In the genomic region with DNA sequence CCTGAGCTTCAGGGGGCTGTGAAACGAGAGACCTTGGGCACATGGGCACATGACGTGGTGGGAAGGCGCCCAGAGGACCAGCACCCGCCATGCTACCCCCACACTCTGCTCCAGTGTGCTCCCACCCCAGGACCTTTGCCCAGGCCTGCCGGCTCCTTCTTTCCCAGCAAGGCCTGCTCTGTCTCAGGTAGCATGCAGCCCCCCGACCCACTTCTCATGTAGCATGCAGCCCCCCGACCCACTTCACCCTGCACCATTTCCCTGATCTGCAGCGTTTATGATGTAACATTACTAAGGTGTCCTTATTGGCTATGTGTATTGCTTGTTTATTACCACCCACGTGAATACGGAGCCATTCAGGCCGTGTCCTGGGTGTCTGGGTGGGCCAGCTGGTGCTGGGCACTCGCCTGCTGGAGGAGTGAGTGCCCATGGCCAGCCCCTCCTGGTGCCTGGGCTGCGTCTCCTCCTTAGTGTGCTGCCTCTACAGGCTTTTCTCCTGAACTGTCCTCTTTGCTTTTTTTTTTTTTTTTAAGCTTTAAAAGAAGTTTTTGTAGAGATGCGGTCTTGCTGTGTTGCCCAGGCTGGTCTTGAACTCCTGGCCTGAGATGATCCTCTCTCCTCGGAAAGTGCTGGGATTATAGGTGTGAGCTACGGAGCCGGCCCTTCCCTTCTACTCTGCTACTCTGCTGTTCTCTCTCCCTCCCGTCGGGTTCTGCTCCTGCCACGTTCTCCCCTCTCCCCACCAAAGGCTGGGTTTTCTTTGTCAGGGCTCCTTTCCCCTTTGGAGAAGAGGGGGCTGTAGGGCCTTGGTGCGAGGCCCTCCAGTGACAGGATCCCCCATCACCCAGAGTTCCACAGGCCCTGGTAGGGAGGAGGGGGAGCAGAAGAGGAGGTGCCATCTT, we compare ENCODE assay signal across 11 cellular contexts. TPM values are rescaled to one million over a fixed set of nuclear protein-coding genes. Genes with fewer than 3 reads are reported as not detected.
A peak's percentile ranks its signal among the peaks of the same experiment; 100 is the strongest.
DNase-seq lines count a peak whose midpoint lies in the region; ATAC-seq and TF ChIP-seq lines count a peak whose summit lies in the region.
"Had no signal": no experiment of that assay in that cellular context is flagged by ENCODE, and none has a peak within 500 bp of the region (broad histone marks: within the 10 kb centered on the region; RNA-seq: fewer than 3 reads in every experiment).

No MANE protein-coding gene starts in this region.

- peak overlapping the region; percentile 95 for H3K27ac ChIP-seq in Panc1 (ENCODE audit: low read length)

- H3K4me1 ChIP-seq in Panc1 (ENCODE audit: control insufficient read depth, insufficient read depth, low read length): peaks cover 75% of the 10 kb centered on the region

- POLR2A ChIA-PET in Panc1 (lab: Charles Lee): interaction anchor here (0.6 to 1.0 kb wide), 2 partner anchors 14 to 26 kb away, joined by 3 to 4 read pairs; no protein-coding TSS in a partner anchor

- CTCF ChIA-PET in Panc1 (lab: Charles Lee): interaction anchor here (0.6 to 1.2 kb wide), 3 partner anchors 9 to 30 kb away, joined by 3 read pairs; no protein-coding TSS in a partner anchor

- H3K36me3 ChIP-seq in Panc1 (ENCODE audit: control insufficient read depth, insufficient read depth, low read length): no peaks in the 10 kb centered on the region

- intact Hi-C loops in Panc1 (cut with micrococcal nuclease; ENCODE audit: unreplicated experiment): no loop called here

- H3K4me3 ChIP-seq in Panc1 (ENCODE audit: low read depth in 2 of 2, low read length in 2 of 2): peak overlapping the region in 1 of 2 experiments; percentile 27; a peak in 2 of 4 replicates
- no peak overlapping the region for H3K4me3 ChIP-seq in epithelial cell of proximal tubule (ENCODE audit: low read depth, low read length)

- no peak for TF ChIP-seq CTCF in Panc1 (IDR thresholded peaks at IDR 0.05)
- peak; percentile 11 for TF ChIP-seq CTCF in epithelial cell of proximal tubule (conservative IDR thresholded peaks at IDR 0.05; ENCODE audit: low read depth, low read length)

- in situ Hi-C loops in Panc1 (cut with HindIII; ENCODE audit: low pct_unique_long_range_greater_than_20kb, low sequenced_read_pairs): no loop called here

- H3K27me3 ChIP-seq in Panc1 (ENCODE audit: control insufficient read depth, insufficient read depth, low read length): no peaks in the 10 kb centered on the region

- DNase-seq in DMS114 treated with DMSO at 0.1 percent for 48 hours (lab: John Stamatoyannopoulos, UW; ENCODE audit: unreplicated experiment) (peak; percentile 90), Panc1 (ENCODE audit: low read depth, low spot score) (no peak), epithelial cell of proximal tubule (ENCODE audit: low read depth) (no peak), retina (peak; percentile 46), ecto neural progenitor cell (ENCODE audit: low spot score) (no peak), KG1 (lab: John Stamatoyannopoulos, UW) (no peak), NCI-H187 treated with DMSO at 0.1 percent for 48 hours (lab: John Stamatoyannopoulos, UW) (no peak)
- DNase-seq: activated T-cell treated with anti-CD3 and anti-CD28 coated beads, Interleukin-2, amount 50 U/mL, for 1 hour; left colon; NCI-H2029 treated with DMSO at 0.1 percent for 48 hours had no signal

- BruUV-seq in Panc1 (replicated peaks; lab: Mats Ljungman, UMichigan): no TSS peak

- ATAC-seq in Panc1 (peak; percentile 27), HG02678 (IDR thresholded peaks at IDR 0.05; ENCODE audit: unreplicated experiment) (no peak)

- no peaks in the 10 kb centered on the region for H3K9me3 ChIP-seq in Panc1 (ENCODE audit: control insufficient read depth, insufficient read depth, low read depth, low read length)

RNA-seq across cellular contexts. Expression of a gene that starts 29.4 kb away (rescaled TPM):
- total RNA-seq in Panc1 (2021; ENCODE audit: unreplicated experiment): 171 TPM
- 357 TPM for polyA plus RNA-seq in Panc1 (2012; ENCODE audit: insufficient read length)
- total RNA-seq in epithelial cell of proximal tubule: 22.4 and 31.4 TPM in 2 replicates

Comparison
In these comparisons a context has a peak if more than half of its experiments do, and no peak if none do; other contexts are left out.
1. DNase-seq: peak in DMS114 treated with DMSO at 0.1 percent for 48 hours (single experiment) and retina (single experiment); none in Panc1 (single experiment), epithelial cell of proximal tubule (single experiment), ecto neural progenitor cell (single experiment), KG1 (single experiment) and NCI-H187 treated with DMSO at 0.1 percent for 48 hours (single experiment).